Comparison of ENCODE assay signal across 17 cellular contexts in the genomic region with DNA sequence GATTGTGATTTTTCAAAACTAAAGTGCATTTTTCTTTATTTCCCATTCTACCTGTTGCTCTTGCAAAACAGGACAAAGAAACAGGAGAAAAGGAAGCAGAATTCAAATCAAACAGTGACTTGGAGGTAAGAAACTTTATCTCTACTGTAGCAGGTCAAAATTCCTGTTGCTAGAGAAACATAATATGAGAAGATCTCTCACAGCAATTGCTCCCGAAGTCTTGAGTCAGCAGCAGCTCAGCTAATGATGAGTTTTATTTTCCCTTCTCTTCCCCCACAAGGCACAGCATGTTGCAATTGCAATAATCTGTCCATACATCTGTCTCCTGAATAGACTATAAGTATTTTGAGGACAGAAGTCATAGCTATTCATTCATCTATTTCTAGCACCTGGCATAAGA.
A peak's percentile ranks its signal among the peaks of the same experiment; 100 is the strongest.
DNase-seq lines count a peak whose midpoint lies in the region; ATAC-seq, FAIRE-seq and TF ChIP-seq lines count a peak whose summit lies in the region.
"Had no signal": no experiment of that assay in that cellular context is flagged by ENCODE, and none has a peak within 500 bp of the region (broad histone marks: within the 10 kb centered on the region; RNA-seq: fewer than 3 reads in every experiment).

No MANE protein-coding gene starts in this region.

- TF ChIP-seq POLR2A in HepG2 (IDR thresholded peaks at IDR 0.05; ENCODE audit: insufficient read depth in 1 of 2, low read depth in 2 of 2, low read length in 2 of 2), result no peak

- H3K4me3 ChIP-seq in brain microvascular endothelial cell (ENCODE audit: low read depth, low read length) (no peak overlapping the region), HepG2 (replicated peaks in 1 of 3; ENCODE audit: insufficient read depth in 1 of 3, low read depth in 2 of 3, low read length in 3 of 3) (no peak overlapping the region)
- H3K4me3 ChIP-seq: SK-N-MC had no signal

- no peak for TF ChIP-seq CTCF in brain microvascular endothelial cell (IDR thresholded peaks at IDR 0.05; ENCODE audit: low read depth, low read length, missing control alignments)
- no peak for TF ChIP-seq CTCF in mesothelial cell of epicardium (IDR thresholded peaks at IDR 0.05; ENCODE audit: unreplicated experiment)
- no peak for TF ChIP-seq CTCF in HepG2 (CRISPR knock-in tag; IDR thresholded peaks at IDR 0.05)
- TF ChIP-seq CTCF in Calu3 (IDR thresholded peaks at IDR 0.05; ENCODE audit: unreplicated experiment), result no peak

- no peaks in the 10 kb centered on the region for H3K36me3 ChIP-seq in brain microvascular endothelial cell (replicated peaks)
- no peaks in the 10 kb centered on the region for H3K36me3 ChIP-seq in HepG2 (replicated peaks in 1 of 2; ENCODE audit: control insufficient read depth in 1 of 2, insufficient read depth in 2 of 2, low read length in 2 of 2)

- FAIRE-seq in HepG2 (lab: Jason Lieb, UNC) (no peak), urothelium cell line (lab: Jason Lieb, UNC) (no peak)

- 0% methylated on average over 1 of the region's 1 CpG for WGBS in HepG2 (ENCODE audit: low lambda C conversion rate)

- no peaks in the 10 kb centered on the region for H3K36me3 Mint-ChIP-seq in mesothelial cell of epicardium
- H3K36me3 Mint-ChIP-seq in Calu3 (ENCODE audit: insufficient read depth, unreplicated experiment), result no peaks in the 10 kb centered on the region

- H2AFZ ChIP-seq in HepG2 (ENCODE audit: low read length), result no peak overlapping the region

- H3K9me3 ChIP-seq in HepG2 (ENCODE audit: low read length), result no peaks in the 10 kb centered on the region

- H3K27me3 Mint-ChIP-seq in mesothelial cell of epicardium (ENCODE audit: low read depth) (no peaks in the 10 kb centered on the region), Calu3 (ENCODE audit: unreplicated experiment) (peaks cover 36% of the 10 kb centered on the region)

- no peak overlapping the region for H3K4me2 ChIP-seq in HepG2 (ENCODE audit: low read depth, low read length)

- H4K20me1 ChIP-seq in HepG2 (ENCODE audit: insufficient read depth, low read length), result no peaks in the 10 kb centered on the region

- POLR2A ChIA-PET in HepG2 (lab: Yijun Ruan, JAX), result no interaction called here

- H3K9me3 Mint-ChIP-seq in mesothelial cell of epicardium (peaks cover 8% of the 10 kb centered on the region), Calu3 (ENCODE audit: low read depth, unreplicated experiment) (no peaks in the 10 kb centered on the region)

- H3K4me1 ChIP-seq in HepG2 (ENCODE audit: insufficient read depth, low read length), result no peaks in the 10 kb centered on the region

- H3K4me3 Mint-ChIP-seq in mesothelial cell of epicardium (no peak overlapping the region), Calu3 (ENCODE audit: low read depth, unreplicated experiment) (no peak overlapping the region)
- H3K4me3 Mint-ChIP-seq: B cell had no signal

- H3K4me1 Mint-ChIP-seq in mesothelial cell of epicardium, result peaks cover 15% of the 10 kb centered on the region
- H3K4me1 Mint-ChIP-seq in Calu3 (ENCODE audit: low read depth, unreplicated experiment), result no peaks in the 10 kb centered on the region

- DNase-seq in NCI-H2029 treated with DMSO at 0.1 percent for 48 hours (lab: John Stamatoyannopoulos, UW), result peak; percentile 83
- DNase-seq in NCI-H2029 (lab: John Stamatoyannopoulos, UW), result no peak
- peak; percentile 76 for DNase-seq in NCI-H748 (lab: John Stamatoyannopoulos, UW; ENCODE audit: unreplicated experiment)
- peak; percentile 35 for DNase-seq in brain microvascular endothelial cell
- no peak for DNase-seq in mesothelial cell of epicardium (ENCODE audit: low spot score in 2 of 2, unreplicated experiment in 2 of 2)
- no peak for DNase-seq in HepG2 (ENCODE audit: low spot score)
- no peak for DNase-seq in Calu3
- no peak for DNase-seq in urothelium cell line (ENCODE audit: low spot score)
- DNase-seq: GF-D8, H7, NCI-H1048, NCI-H1436, NCI-H446, NCI-H526 treated with DMSO at 0.1 percent for 48 hours, SHP77 had no signal

- H3K27ac ChIP-seq in brain microvascular endothelial cell (no peak overlapping the region), HepG2 (ENCODE audit: extremely low read length, insufficient read depth, low read length) (no peak overlapping the region)
- H3K27ac ChIP-seq: SK-N-MC had no signal

- TF ChIP-seq EP300 in HepG2 (IDR thresholded peaks at IDR 0.05; ENCODE audit: low read depth in 2 of 2, low read length in 2 of 2) (no peak), HepG2 (CRISPR knock-in tag; IDR thresholded peaks at IDR 0.05; ENCODE audit: borderline replicate concordance) (no peak)

- H3K27me3 ChIP-seq in brain microvascular endothelial cell (replicated peaks) (no peaks in the 10 kb centered on the region), HepG2 (ENCODE audit: control insufficient read depth in 1 of 2, insufficient read depth in 2 of 2, low read length in 2 of 2) (peaks cover 0 to 11% of the 10 kb centered on the region in 2 experiments; a peak in 1 of 5 replicates)

- in situ Hi-C loops in brain microvascular endothelial cell (cut with HindIII; ENCODE audit: low pct_ligation_motif_present, low sequenced_read_pairs) (no loop called here), HepG2 (cut with HindIII; ENCODE audit: extremely low pct_ligation_motif_present, low pct_unique_long_range_greater_than_20kb) (no loop called here)

- CTCF ChIA-PET in HepG2 (lab: Yijun Ruan, JAX; ENCODE audit: low intra/inter-chr PET ratio, low total read pairs), result no interaction called here
- CTCF ChIA-PET in Calu3 (lab: Charles Lee), result no interaction called here

- no peaks in the 10 kb centered on the region for H3K79me2 ChIP-seq in HepG2 (ENCODE audit: insufficient read depth, low read length)

- H3K27ac Mint-ChIP-seq in mesothelial cell of epicardium (peak overlapping the region; percentile 64), Calu3 (ENCODE audit: unreplicated experiment) (no peak overlapping the region)
- H3K27ac Mint-ChIP-seq: B cell had no signal

- no peak for TF ChIP-seq RAD21 in HepG2 (CRISPR knock-in tag; IDR thresholded peaks at IDR 0.05)

- H3K9ac ChIP-seq in HepG2 (ENCODE audit: insufficient read depth, low read depth, low read length), result no peak overlapping the region

- ATAC-seq in HepG2, result no peak

- intact Hi-C loops in HepG2 (cut with micrococcal nuclease; ENCODE audit: unreplicated experiment), result no loop called here
- intact Hi-C loops in Calu3 (cut with micrococcal nuclease; ENCODE audit: unreplicated experiment), result no loop called here

- BruUV-seq in HepG2 (replicated peaks; lab: Mats Ljungman, UMichigan) (no TSS peak), Calu3 (replicated peaks; lab: Mats Ljungman, UMichigan) (no TSS peak)

TF ChIP-seq in HepG2, 621 proteins besides CTCF, POLR2A, EP300 and RAD21:
- TF ChIP-seq MAFF (IDR thresholded peaks at IDR 0.05; ENCODE audit: low read depth, low read length) (no peak), ZBTB20 (CRISPR knock-in tag; IDR thresholded peaks at IDR 0.05; ENCODE audit: borderline replicate concordance, low read depth) (no peak), CAMTA2 (CRISPR knock-in tag; IDR thresholded peaks at IDR 0.05; ENCODE audit: borderline replicate concordance) (no peak)
- TF ChIP-seq, protein P1, sequence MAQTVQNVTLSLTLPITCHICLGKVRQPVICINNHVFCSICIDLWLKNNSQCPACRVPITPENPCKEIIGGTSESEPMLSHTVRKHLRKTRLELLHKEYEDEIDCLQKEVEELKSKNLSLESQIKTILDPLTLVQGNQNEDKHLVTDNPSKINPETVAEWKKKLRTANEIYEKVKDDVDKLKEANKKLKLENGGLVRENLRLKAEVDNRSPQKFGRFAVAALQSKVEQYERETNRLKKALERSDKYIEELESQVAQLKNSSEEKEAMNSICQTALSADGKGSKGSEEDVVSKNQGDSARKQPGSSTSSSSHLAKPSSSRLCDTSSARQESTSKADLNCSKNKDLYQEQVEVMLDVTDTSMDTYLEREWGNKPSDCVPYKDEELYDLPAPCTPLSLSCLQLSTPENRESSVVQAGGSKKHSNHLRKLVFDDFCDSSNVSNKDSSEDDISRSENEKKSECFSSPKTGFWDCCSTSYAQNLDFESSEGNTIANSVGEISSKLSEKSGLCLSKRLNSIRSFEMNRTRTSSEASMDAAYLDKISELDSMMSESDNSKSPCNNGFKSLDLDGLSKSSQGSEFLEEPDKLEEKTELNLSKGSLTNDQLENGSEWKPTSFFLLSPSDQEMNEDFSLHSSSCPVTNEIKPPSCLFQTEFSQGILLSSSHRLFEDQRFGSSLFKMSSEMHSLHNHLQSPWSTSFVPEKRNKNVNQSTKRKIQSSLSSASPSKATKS (CRISPR knock-in tag; IDR thresholded peaks at IDR 0.05), result no peak

Comparison
In these comparisons a context has a peak if more than half of its experiments do, and no peak if none do; other contexts are left out.
1. DNase-seq: peak in NCI-H2029 treated with DMSO at 0.1 percent for 48 hours (single experiment), NCI-H748 (single experiment) and brain microvascular endothelial cell (single experiment); none in NCI-H2029 (single experiment), mesothelial cell of epicardium (0 of 2), HepG2 (single experiment), Calu3 (single experiment) and urothelium cell line (single experiment).